In genomic region chr15:55586808-55587207, GRCh38 we compare ENCODE assay signal across 12 cellular contexts. TPM values are rescaled to one million over a fixed set of nuclear protein-coding genes. Genes with fewer than 3 reads are reported as not detected.
DNase-seq lines count a peak whose midpoint lies in the region; ATAC-seq and TF ChIP-seq lines count a peak whose summit lies in the region.
"Had no signal": no experiment of that assay in that cellular context is flagged by ENCODE, and none has a peak within 500 bp of the region (broad histone marks: within the 10 kb centered on the region; RNA-seq: fewer than 3 reads in every experiment).

No MANE protein-coding gene starts in this region.

- H3K9me3 ChIP-seq in heart right ventricle (no peaks in the 10 kb centered on the region), muscle layer of colon (ENCODE audit: low read length) (no peaks in the 10 kb centered on the region)
- H3K9me3 ChIP-seq: BLaER1 treated with 17β-estradiol and CSF1 and Interleukin-3, amounts not matched to agents 10 nM and 100 nM had no signal

- H3K27ac ChIP-seq in heart right ventricle: no peak overlapping the region
- no peak overlapping the region for H3K27ac ChIP-seq in brain microvascular endothelial cell
- H3K27ac ChIP-seq in muscle layer of colon (ENCODE audit: low read depth, low read length): no peak overlapping the region
- H3K27ac ChIP-seq in urinary bladder (ENCODE audit: low read depth): no peak overlapping the region

- in situ Hi-C loops in brain microvascular endothelial cell (cut with HindIII; ENCODE audit: low pct_ligation_motif_present, low sequenced_read_pairs): no loop called here

- intact Hi-C loops in heart right ventricle (cut with DNase I) (no loop called here), Right ventricle myocardium inferior (cut with DNase I) (no loop called here)

- DNase-seq in heart right ventricle (no peak), Right ventricle myocardium inferior (ENCODE audit: missing footprints) (no peak), brain microvascular endothelial cell (no peak), SIG-M5 (lab: John Stamatoyannopoulos, UW) (no peak), SW 1271 (lab: John Stamatoyannopoulos, UW) (no peak), GM20000 (ENCODE audit: low spot score) (no peak)
- DNase-seq: activated T-cell treated with anti-CD3 and anti-CD28 coated beads, Interleukin-2, amount 50 U/mL, for 24 hours; NCI-H1436 treated with DMSO at 0.1 percent for 48 hours had no signal

- H3K36me3 ChIP-seq in heart right ventricle (no peaks in the 10 kb centered on the region), brain microvascular endothelial cell (replicated peaks) (no peaks in the 10 kb centered on the region), muscle layer of colon (ENCODE audit: insufficient read depth, low read length) (no peaks in the 10 kb centered on the region), urinary bladder (ENCODE audit: insufficient read depth) (no peaks in the 10 kb centered on the region)
- H3K36me3 ChIP-seq: BLaER1 treated with 17β-estradiol and CSF1 and Interleukin-3, amounts not matched to agents 10 nM and 100 nM had no signal

- H3K27me3 ChIP-seq in heart right ventricle: peaks cover 0 to 81% (median 38%) of the 10 kb centered on the region in 7 donors
- H3K27me3 ChIP-seq in brain microvascular endothelial cell (replicated peaks): no peaks in the 10 kb centered on the region
- no peaks in the 10 kb centered on the region for H3K27me3 ChIP-seq in muscle layer of colon (ENCODE audit: control insufficient read depth in 1 of 2, insufficient read depth in 2 of 2, low read length in 2 of 2)

- TF ChIP-seq CTCF in heart right ventricle (IDR thresholded peaks at IDR 0.05): no peak
- TF ChIP-seq CTCF in brain microvascular endothelial cell (IDR thresholded peaks at IDR 0.05; ENCODE audit: low read depth, low read length, missing control alignments): no peak
- no peak for TF ChIP-seq CTCF in GM20000 (IDR thresholded peaks at IDR 0.05; ENCODE audit: extremely low read depth, missing control alignments)

- H3K4me1 ChIP-seq in heart right ventricle: peaks cover 0 to 11% (median 3%) of the 10 kb centered on the region in 9 donors
- peaks cover 14% of the 10 kb centered on the region for H3K4me1 ChIP-seq in muscle layer of colon (ENCODE audit: insufficient read depth, low read length)
- H3K4me1 ChIP-seq in urinary bladder (ENCODE audit: insufficient read depth): no peaks in the 10 kb centered on the region

- WGBS in heart right ventricle, 2 donors: 79 to 86% methylated on average over 3 of the region's 3 CpGs
- WGBS in urinary bladder: 47% methylated on average over 3 of the region's 3 CpGs

- no peak for ATAC-seq in heart right ventricle
- ATAC-seq in Right ventricle myocardium inferior: no peak
- ATAC-seq: naive thymus-derived CD4-positive, alpha-beta T cell had no signal

- H3K4me3 ChIP-seq in heart right ventricle (peak overlapping the region in 8 of 10 donors; percentile 60 to 70 (median 66)), brain microvascular endothelial cell (ENCODE audit: low read depth, low read length) (peak overlapping the region; percentile 71), muscle layer of colon (ENCODE audit: low read depth in 1 of 2, low read length in 2 of 2) (peak overlapping the region; percentile 56 to 60), urinary bladder (ENCODE audit: low read depth, low read length) (peak overlapping the region; percentile 55)

- H3K9ac ChIP-seq in muscle layer of colon (ENCODE audit: low read length): peak overlapping the region; percentile 12

RNA-seq across cellular contexts. Expression of gene PYGO1, which starts 1.3 kb away (rescaled TPM):
- total RNA-seq in heart right ventricle: 1 to 10 TPM; 2.7 to 9.5 (median 4.3) TPM
- 1 to 10 TPM in 1 of 2 donors, under 1 TPM in 1; 0.81 to 1.2 TPM for polyA plus RNA-seq in heart right ventricle
- total RNA-seq in Right ventricle myocardium inferior: 6.7 TPM
- total RNA-seq in urinary bladder: 40.9 TPM
- 4.9 TPM for polyA plus RNA-seq in urinary bladder
- total RNA-seq: naive thymus-derived CD4-positive, alpha-beta T cell had no signal
- polyA plus RNA-seq: naive thymus-derived CD4-positive, alpha-beta T cell had no signal
